13 cellular contexts compared by ENCODE assay signal in genomic region chr3:31565288-31565687, GRCh38. TPM values are rescaled to one million over a fixed set of nuclear protein-coding genes. Genes with fewer than 3 reads are reported as not detected.
DNase-seq lines count a peak whose midpoint lies in the region; ATAC-seq and TF ChIP-seq lines count a peak whose summit lies in the region.
"Had no signal": no experiment of that assay in that cellular context is flagged by ENCODE, and none has a peak within 500 bp of the region (broad histone marks: within the 10 kb centered on the region; RNA-seq: fewer than 3 reads in every experiment).

No MANE protein-coding gene starts in this region.

- H3K4me3 Mint-ChIP-seq in activated B cell treated with CpG ODN at 0.5 μM for 24 hours (peak overlapping the region; percentile 8), GM23338 (no peak overlapping the region)

- no peaks in the 10 kb centered on the region for H3F3A ChIP-seq in GM23338 (replicated peaks; ENCODE audit: low read depth)

- no peak for TF ChIP-seq CTCF in right atrium auricular region (IDR thresholded peaks at IDR 0.05)
- no peak for TF ChIP-seq CTCF in activated B cell treated with CpG ODN at 0.5 μM for 24 hours (IDR thresholded peaks at IDR 0.05)
- TF ChIP-seq CTCF in GM23338 (conservative IDR thresholded peaks at IDR 0.05; ENCODE audit: low read depth in 2 of 2): no peak

- peak overlapping the region in 1 of 2 donors; percentile 59 for H3K27ac ChIP-seq in right atrium auricular region
- H3K27ac ChIP-seq in GM23338 (ENCODE audit: low read depth): no peak overlapping the region
- H3K27ac ChIP-seq: adrenal gland, gastrocnemius medialis had no signal

- H3K9me2 ChIP-seq in GM23338 (ENCODE audit: insufficient read depth): no peaks in the 10 kb centered on the region

- peaks cover 0 to 8% of the 10 kb centered on the region in 2 donors for H3K9me3 ChIP-seq in right atrium auricular region
- H3K9me3 ChIP-seq: gastrocnemius medialis had no signal

- H3K36me3 Mint-ChIP-seq in activated B cell treated with CpG ODN at 0.5 μM for 24 hours (ENCODE audit: low read depth) (peaks cover 9% of the 10 kb centered on the region), GM23338 (ENCODE audit: low read depth) (no peaks in the 10 kb centered on the region)

- H3K27ac Mint-ChIP-seq in activated B cell treated with CpG ODN at 0.5 μM for 24 hours: peak overlapping the region; percentile 21
- no peak overlapping the region for H3K27ac Mint-ChIP-seq in GM23338

- DNase-seq in Right ventricle myocardium superior (no peak), right atrium auricular region (ENCODE audit: low spot score) (no peak), activated B cell treated with CpG ODN at 0.5 μM for 24 hours (no peak), left cardiac atrium (no peak), activated gamma-delta T cell (lab: John Stamatoyannopoulos, UW) (no peak), NCI-H187 treated with DMSO at 0.1 percent for 48 hours (lab: John Stamatoyannopoulos, UW) (no peak), GM23338 (ENCODE audit: low spot score) (no peak)
- DNase-seq: adrenal gland, gastrocnemius medialis, NCI-H1048, retina had no signal

- no peak overlapping the region for H3K4me2 ChIP-seq in GM23338

- intact Hi-C loops in Right ventricle myocardium superior (cut with DNase I) (no loop called here), activated B cell treated with CpG ODN at 0.5 μM for 24 hours (cut with micrococcal nuclease) (no loop called here), left cardiac atrium (cut with DNase I) (no loop called here)

- H3K4me1 Mint-ChIP-seq in activated B cell treated with CpG ODN at 0.5 μM for 24 hours: peaks cover 78% of the 10 kb centered on the region
- peaks cover 66% of the 10 kb centered on the region for H3K4me1 Mint-ChIP-seq in GM23338

- H3K9me3 Mint-ChIP-seq in activated B cell treated with CpG ODN at 0.5 μM for 24 hours: peaks cover 3% of the 10 kb centered on the region
- H3K9me3 Mint-ChIP-seq in GM23338: no peaks in the 10 kb centered on the region

- peaks cover 100% of the 10 kb centered on the region for H3K79me2 ChIP-seq in GM23338 (replicated peaks; ENCODE audit: insufficient read depth)

- H3K27me3 Mint-ChIP-seq in activated B cell treated with CpG ODN at 0.5 μM for 24 hours (no peaks in the 10 kb centered on the region), GM23338 (ENCODE audit: insufficient read depth, low read depth, poor library complexity) (no peaks in the 10 kb centered on the region)

- no peak overlapping the region for H2AFZ ChIP-seq in GM23338

- POLR2A ChIA-PET in activated B cell treated with CpG ODN at 0.5 μM for 24 hours (lab: Charles Lee): interaction anchor here (0.7 kb wide), 1 partner anchor 33 kb away, joined by 3 read pairs; the partner anchor contains the start of gene STT3B

- peaks cover 72% of the 10 kb centered on the region for H4K20me1 ChIP-seq in GM23338 (replicated peaks; ENCODE audit: insufficient read depth)

- H3K27me3 ChIP-seq in right atrium auricular region (no peaks in the 10 kb centered on the region), GM23338 (ENCODE audit: insufficient read depth) (no peaks in the 10 kb centered on the region)
- H3K27me3 ChIP-seq: adrenal gland, gastrocnemius medialis had no signal

- H3K36me3 ChIP-seq in right atrium auricular region (no peaks in the 10 kb centered on the region), GM23338 (ENCODE audit: insufficient read depth) (no peaks in the 10 kb centered on the region)
- H3K36me3 ChIP-seq: adrenal gland, gastrocnemius medialis had no signal

- CTCF ChIA-PET in activated B cell treated with CpG ODN at 0.5 μM for 24 hours (lab: Charles Lee): interaction anchor here (1.4 kb wide), 1 partner anchor 15 kb away, joined by 4 read pairs; no protein-coding TSS in a partner anchor

- ATAC-seq in Right ventricle myocardium superior (ENCODE audit: poor library complexity) (peak; percentile 46), activated B cell treated with CpG ODN at 0.5 μM for 24 hours (ENCODE audit: low read depth) (no peak), left cardiac atrium (peak; percentile 47 to 73), GM23338 (no peak), GM21737 (IDR thresholded peaks at IDR 0.05; ENCODE audit: unreplicated experiment) (no peak)
- ATAC-seq: gastrocnemius medialis, Panc1 had no signal

- H3K4me1 ChIP-seq in right atrium auricular region (peaks cover 0 to 22% of the 10 kb centered on the region in 2 donors), GM23338 (ENCODE audit: insufficient read depth) (peaks cover 57% of the 10 kb centered on the region)

- H3K4me3 ChIP-seq in right atrium auricular region (no peak overlapping the region), GM23338 (no peak overlapping the region)
- H3K4me3 ChIP-seq: adrenal gland, gastrocnemius medialis had no signal

TF ChIP-seq in GM23338, 12 proteins besides CTCF, POLR2A, EP300 and RAD21 (continues in another document):
- no peak for TF ChIP-seq ZNF462 (CRISPR knock-in tag; IDR thresholded peaks at IDR 0.05)

RNA-seq across cellular contexts. Expression of gene STT3B, which starts 32.6 kb away (rescaled TPM):
- 85.3 TPM for total RNA-seq in Right ventricle myocardium superior
- total RNA-seq in right atrium auricular region: 10 to 100 TPM; 78.0 to 87.5 TPM
- 62.5 and 66.1 TPM in 2 replicates for total RNA-seq in activated B cell treated with CpG ODN at 0.5 μM for 24 hours
- total RNA-seq in left cardiac atrium: 10 to 100 TPM; 76.7 to 88.1 TPM
- 139 and 167 TPM in 2 replicates for total RNA-seq in GM23338 (2014; rRNA removed; shearing (Covaris generic))
- polyA plus RNA-seq in GM23338 (2016; fragmentation: Nextera tagmentation; extraction: Ambion mirVana): 44.1 and 45.2 TPM in 2 replicates

Comparison
In these comparisons a context has a peak if more than half of its experiments do, and no peak if none do; other contexts are left out.
1. ATAC-seq: peak in Right ventricle myocardium superior (single experiment) and left cardiac atrium (2 of 2); none in activated B cell treated with CpG ODN at 0.5 μM for 24 hours (single experiment), GM23338 (single experiment) and GM21737 (single experiment).